ENCODE assay signal across 10 cellular contexts in genomic region chr18:31729196-31729595, GRCh38. TPM values are rescaled to one million over a fixed set of nuclear protein-coding genes. Genes with fewer than 3 reads are reported as not detected.
"Had no signal": no experiment of that assay in that cellular context is flagged by ENCODE, and none has a peak within 500 bp of the region (broad histone marks: within the 10 kb centered on the region; RNA-seq: fewer than 3 reads in every experiment).

No MANE protein-coding gene starts in this region.

RNA-seq across cellular contexts. Expression of gene SLC25A52, which starts 31.5 kb away (rescaled TPM):
- total RNA-seq: activated B cell treated with CpG ODN at 0.5 μM for 24 hours; activated CD4-positive, alpha-beta T cell treated with anti-CD3 and anti-CD28 coated beads for 36 hours; activated CD4-positive, alpha-beta T cell treated with anti-CD3 and anti-CD28 coated beads, Interleukin-2, amount 10 ng/mL, durations not matched to agents 24 days and 14 days; activated CD4-positive, alpha-beta T cell treated with anti-CD3 and anti-CD28 coated beads, Interleukin-2, amount 10 ng/mL, durations not matched to agents 7 days and 5 days; activated CD8-positive, alpha-beta memory T cell treated with anti-CD3 and anti-CD28 coated beads for 36 hours; activated CD8-positive, alpha-beta T cell treated with anti-CD3 and anti-CD28 coated beads for 36 hours; activated CD8-positive, alpha-beta T cell treated with anti-CD3 and anti-CD28 coated beads, Interleukin-2, amount 10 ng/mL, durations not matched to agents 7 days and 5 days; T-helper 1 cell treated with Interleukin-12 subunit alpha and Interleukin-12 subunit beta and Interleukin-4 antibody, amounts not matched to agents 30 ng/mL and 1 ng/mL, for 36 hours; T-helper 17 cell; WTC11 had no signal
